Comparison of ENCODE assay signal across 24 cellular contexts in genomic region chr18:32896781-32897547, GRCh38.
DNase-seq lines count a peak whose midpoint lies in the region; FAIRE-seq and TF ChIP-seq lines count a peak whose summit lies in the region.
"Had no signal": no experiment of that assay in that cellular context is flagged by ENCODE, and none has a peak within 500 bp of the region (broad histone marks: within the 10 kb centered on the region; RNA-seq: fewer than 3 reads in every experiment).

No MANE protein-coding gene starts in this region.

- H3K4me2 ChIP-seq in astrocyte (ENCODE audit: low read length), result no peak overlapping the region

- peaks cover 8% of the 10 kb centered on the region for H3K9me3 Mint-ChIP-seq in astrocyte (ENCODE audit: unreplicated experiment)

- POLR2A ChIA-PET in HEK293 (lab: Yijun Ruan, JAX), result no interaction called here

- H3K4me3 ChIP-seq in HEK293 (ENCODE audit: low read depth, low read length), result no peak overlapping the region
- H3K4me3 ChIP-seq in astrocyte (ENCODE audit: insufficient read depth, low read depth, low read length), result no peak overlapping the region
- H3K4me3 ChIP-seq in fibroblast of mammary gland (ENCODE audit: control insufficient read depth, low read depth, low read length), result no peak overlapping the region
- H3K4me3 ChIP-seq in Peyer's patch, result no peak overlapping the region
- H3K4me3 ChIP-seq: BLaER1 treated with 17β-estradiol and CSF1 and Interleukin-3, amounts not matched to agents 10 nM and 100 nM; MG63; SK-N-MC had no signal

- H3K9ac ChIP-seq in astrocyte (ENCODE audit: low read length), result no peak overlapping the region
- H3K9ac ChIP-seq: BLaER1 treated with 17β-estradiol and CSF1 and Interleukin-3, amounts not matched to agents 10 nM and 100 nM had no signal

- FAIRE-seq in astrocyte (lab: Jason Lieb, UNC), result no peak
- FAIRE-seq: A204.1, RCC 7860 had no signal

- H2AFZ ChIP-seq in astrocyte (ENCODE audit: low read depth, low read length), result no peak overlapping the region

- H3K79me2 ChIP-seq in astrocyte (ENCODE audit: insufficient read depth, low read length), result no peaks in the 10 kb centered on the region

- H3K27ac ChIP-seq in HEK293 (ENCODE audit: extremely low read depth, low read depth, low read length) (no peak overlapping the region), astrocyte (ENCODE audit: low read depth, low read length) (no peak overlapping the region), Peyer's patch (no peak overlapping the region)
- H3K27ac ChIP-seq: BLaER1 treated with 17β-estradiol and CSF1 and Interleukin-3, amounts not matched to agents 10 nM and 100 nM; SK-N-MC had no signal

- CTCF ChIA-PET in HEK293 (lab: Yijun Ruan, JAX), result no interaction called here

- no peaks in the 10 kb centered on the region for H4K20me1 ChIP-seq in astrocyte (ENCODE audit: insufficient read depth, low read length)
- H4K20me1 ChIP-seq: BLaER1 treated with 17β-estradiol and CSF1 and Interleukin-3, amounts not matched to agents 10 nM and 100 nM had no signal

- H3K27me3 ChIP-seq in astrocyte (ENCODE audit: insufficient read depth, low read length), result no peaks in the 10 kb centered on the region
- H3K27me3 ChIP-seq in Peyer's patch, result no peaks in the 10 kb centered on the region
- H3K27me3 ChIP-seq: BLaER1 treated with 17β-estradiol and CSF1 and Interleukin-3, amounts not matched to agents 10 nM and 100 nM; MG63 had no signal

- peak; percentile 74 for DNase-seq in astrocyte (ENCODE audit: low read depth)
- DNase-seq in fibroblast of mammary gland (ENCODE audit: low read depth), result peak; percentile 38
- DNase-seq in kidney tubule cell (ENCODE audit: low spot score), result peak; percentile 75
- DNase-seq in activated CD4-positive, alpha-beta T cell treated with anti-CD3 and anti-CD28 coated beads, Interleukin-2, amount 50 U/mL, for 1 hour, result no peak
- no peak for DNase-seq in Peyer's patch
- DNase-seq in NCI-H69 (lab: John Stamatoyannopoulos, UW), result no peak
- no peak for DNase-seq in middle frontal gyrus (ENCODE audit: extremely low spot score, low spot score)
- DNase-seq: AML-193; CD4-positive, alpha-beta T cell; DMS53; H7; KBM-7; MG63; NCI-H1417; NCI-H1694 treated with DMSO at 0.1 percent for 48 hours; NCI-H2081; NCI-H2227 treated with DMSO at 0.1 percent for 48 hours; NCI-H526 treated with DMSO at 0.1 percent for 48 hours; SIG-M5 had no signal

- no peak overlapping the region for H3K27ac Mint-ChIP-seq in astrocyte (ENCODE audit: unreplicated experiment)
- H3K27ac Mint-ChIP-seq: CD4-positive, alpha-beta T cell had no signal

- no peak overlapping the region for H3K4me3 Mint-ChIP-seq in astrocyte (ENCODE audit: unreplicated experiment)
- H3K4me3 Mint-ChIP-seq: CD4-positive, alpha-beta T cell had no signal

- H3K36me3 ChIP-seq in HEK293 (ENCODE audit: control insufficient read depth in 2 of 2, insufficient read depth in 1 of 2, low read length in 2 of 2), result no peaks in the 10 kb centered on the region
- no peaks in the 10 kb centered on the region for H3K36me3 ChIP-seq in astrocyte (ENCODE audit: insufficient read depth, low read length)
- H3K36me3 ChIP-seq in Peyer's patch, result no peaks in the 10 kb centered on the region
- H3K36me3 ChIP-seq: MG63 had no signal

- no peak for TF ChIP-seq POLR2A in Peyer's patch (IDR thresholded peaks at IDR 0.05)

- H3K36me3 Mint-ChIP-seq in astrocyte (ENCODE audit: low read depth, unreplicated experiment), result no peaks in the 10 kb centered on the region

- H3K4me1 ChIP-seq in HEK293 (ENCODE audit: control insufficient read depth, insufficient read depth, low read length), result no peaks in the 10 kb centered on the region
- no peaks in the 10 kb centered on the region for H3K4me1 ChIP-seq in astrocyte (ENCODE audit: insufficient read depth, low read length)
- H3K4me1 ChIP-seq in Peyer's patch, result no peaks in the 10 kb centered on the region

- no peaks in the 10 kb centered on the region for H3K9me3 ChIP-seq in HEK293 (ENCODE audit: control insufficient read depth, insufficient read depth, low read depth, low read length)
- peaks cover 3% of the 10 kb centered on the region for H3K9me3 ChIP-seq in astrocyte (ENCODE audit: insufficient read depth, low read depth, low read length)
- peaks cover 0 to 4% (median 0%) of the 10 kb centered on the region in 4 donors for H3K9me3 ChIP-seq in Peyer's patch
- H3K9me3 ChIP-seq: MG63 had no signal

- no peaks in the 10 kb centered on the region for H3K4me1 Mint-ChIP-seq in astrocyte (ENCODE audit: low read depth, unreplicated experiment)

- no peaks in the 10 kb centered on the region for H3K27me3 Mint-ChIP-seq in astrocyte (ENCODE audit: low read depth, unreplicated experiment)
- H3K27me3 Mint-ChIP-seq: CD4-positive, alpha-beta T cell had no signal

- no peak for TF ChIP-seq CTCF in HEK293 (tag by site-specific recombination; IDR thresholded peaks at IDR 0.05)
- no peak for TF ChIP-seq CTCF in astrocyte (IDR thresholded peaks at IDR 0.05; ENCODE audit: insufficient read depth, low read depth, low read length)
- no peak for TF ChIP-seq CTCF in fibroblast of mammary gland (conservative IDR thresholded peaks at IDR 0.05; ENCODE audit: control insufficient read depth, insufficient read depth, low read depth, low read length)
- TF ChIP-seq CTCF in Peyer's patch (IDR thresholded peaks at IDR 0.05), result no peak

TF ChIP-seq in HEK293, 187 proteins besides CTCF, POLR2A, EP300 and RAD21 (continues in another document):
- no peak for TF ChIP-seq ZNF529 (tag by site-specific recombination; IDR thresholded peaks at IDR 0.05; ENCODE audit: insufficient replicate concordance)
- no peak for TF ChIP-seq OVOL3 (tag by site-specific recombination; IDR thresholded peaks at IDR 0.05)
- no peak for TF ChIP-seq ZSCAN30 (tag by site-specific recombination; IDR thresholded peaks at IDR 0.05)
- no peak for TF ChIP-seq ZNF433 (tag by site-specific recombination; IDR thresholded peaks at IDR 0.05; ENCODE audit: low read depth)
- no peak for TF ChIP-seq FEZF1 (tag by site-specific recombination; IDR thresholded peaks at IDR 0.05)
- TF ChIP-seq ZNF423 (tag by site-specific recombination; IDR thresholded peaks at IDR 0.05), result no peak
- no peak for TF ChIP-seq SALL2 (tag by site-specific recombination; IDR thresholded peaks at IDR 0.05; ENCODE audit: borderline replicate concordance)
- no peak for TF ChIP-seq ZNF513 (tag by site-specific recombination; IDR thresholded peaks at IDR 0.05)
- peak; percentile 74 for TF ChIP-seq SETDB1 (IDR thresholded peaks at IDR 0.05; ENCODE audit: insufficient read length, low read length)
- no peak for TF ChIP-seq ZNF404 (tag by site-specific recombination; IDR thresholded peaks at IDR 0.05)
- TF ChIP-seq ZNF211 (tag by site-specific recombination; IDR thresholded peaks at IDR 0.05; ENCODE audit: low read depth), result no peak
- no peak for TF ChIP-seq ZNF560 (tag by site-specific recombination; IDR thresholded peaks at IDR 0.05; ENCODE audit: borderline replicate concordance)
- no peak for TF ChIP-seq PATZ1 (tag by site-specific recombination; IDR thresholded peaks at IDR 0.05)
- TF ChIP-seq ELK4 (IDR thresholded peaks at IDR 0.05; ENCODE audit: borderline replicate concordance, low read depth, low read length), result no peak
- TF ChIP-seq ZNF664 (tag by site-specific recombination; IDR thresholded peaks at IDR 0.05), result no peak
- TF ChIP-seq ZNF585B (tag by site-specific recombination; IDR thresholded peaks at IDR 0.05), result peak; percentile 92
- no peak for TF ChIP-seq ZXDB (tag by site-specific recombination; IDR thresholded peaks at IDR 0.05)
- TF ChIP-seq ZBTB7A (tag by site-specific recombination; IDR thresholded peaks at IDR 0.05; ENCODE audit: low read depth), result no peak

Comparison
In these comparisons a context has a peak if more than half of its experiments do, and no peak if none do; other contexts are left out.
1. DNase-seq: peak in astrocyte (single experiment), fibroblast of mammary gland (single experiment) and kidney tubule cell (single experiment); none in activated CD4-positive, alpha-beta T cell treated with anti-CD3 and anti-CD28 coated beads, Interleukin-2, amount 50 U/mL, for 1 hour (single experiment), Peyer's patch (0 of 3), NCI-H69 (single experiment) and middle frontal gyrus (single experiment).